Comparison of ENCODE assay signal across 24 cellular contexts in genomic region chr3:171883257-171883892, GRCh38. TPM values are rescaled to one million over a fixed set of nuclear protein-coding genes. Genes with fewer than 3 reads are reported as not detected.
"Had no signal": no experiment of that assay in that cellular context is flagged by ENCODE, and none has a peak within 500 bp of the region (broad histone marks: within the 10 kb centered on the region; RNA-seq: fewer than 3 reads in every experiment).

No MANE protein-coding gene starts in this region.

- H3K4me1 ChIP-seq: prostate gland had no signal

- H3K4me1 Mint-ChIP-seq: activated naive CD8-positive, alpha-beta T cell treated with anti-CD3 and anti-CD28 coated beads for 36 hours; central memory CD8-positive, alpha-beta T cell; memory B cell; stimulated activated naive CD8-positive, alpha-beta T cell treated with anti-CD3 and anti-CD28 coated beads, Interleukin-15, amount 100 ng/mL, for 72 hours had no signal

- H3K36me3 ChIP-seq: brain microvascular endothelial cell, heart left ventricle, left ventricle myocardium inferior, prostate gland, spleen, upper lobe of left lung had no signal

- H3K27ac ChIP-seq: brain microvascular endothelial cell, coronary artery, heart left ventricle, left ventricle myocardium inferior, prostate gland, spleen, upper lobe of left lung had no signal

- H3K4me3 ChIP-seq: coronary artery, heart left ventricle, left ventricle myocardium inferior, prostate gland, spleen, upper lobe of left lung had no signal

- H3K27me3 Mint-ChIP-seq: memory B cell had no signal

- H3K27me3 ChIP-seq: brain microvascular endothelial cell, heart left ventricle, spleen, upper lobe of left lung had no signal

- H3K9me3 Mint-ChIP-seq: activated naive CD8-positive, alpha-beta T cell treated with anti-CD3 and anti-CD28 coated beads for 36 hours; activated T-helper 1 cell treated with anti-CD3 and anti-CD28 coated beads, Interleukin-12 subunit alpha, Interleukin-12 subunit beta, Interleukin-2, Interleukin-4 antibody, amounts not matched to agents 30 ng/mL and 10 ng/mL and 1 ng/mL, durations not matched to agents 14 hours and 24 hours and 36 hours; central memory CD8-positive, alpha-beta T cell; natural killer cell; stimulated activated naive CD8-positive, alpha-beta T cell treated with anti-CD3 and anti-CD28 coated beads, Interleukin-15, amount 100 ng/mL, for 72 hours had no signal

- H3K4me3 Mint-ChIP-seq: activated naive CD8-positive, alpha-beta T cell treated with anti-CD3 and anti-CD28 coated beads for 36 hours; activated T-helper 1 cell treated with anti-CD3 and anti-CD28 coated beads, Interleukin-12 subunit alpha, Interleukin-12 subunit beta, Interleukin-2, Interleukin-4 antibody, amounts not matched to agents 30 ng/mL and 10 ng/mL and 1 ng/mL, durations not matched to agents 14 hours and 24 hours and 36 hours; central memory CD8-positive, alpha-beta T cell; memory B cell; natural killer cell; stimulated activated naive CD8-positive, alpha-beta T cell treated with anti-CD3 and anti-CD28 coated beads, Interleukin-15, amount 100 ng/mL, for 72 hours had no signal

- H3K36me3 Mint-ChIP-seq: activated naive CD8-positive, alpha-beta T cell treated with anti-CD3 and anti-CD28 coated beads for 36 hours; memory B cell; natural killer cell had no signal

- DNase-seq: activated CD4-positive, alpha-beta T cell treated with anti-CD3 and anti-CD28 coated beads, Interleukin-2, amount 50 U/mL, for 1 hour; activated CD4-positive, CD25-positive, alpha-beta regulatory T cell; activated naive CD8-positive, alpha-beta T cell treated with anti-CD3 and anti-CD28 coated beads for 36 hours; amygdala; brain microvascular endothelial cell; foreskin melanocyte; heart left ventricle; left ventricle myocardium inferior; natural killer cell; nucleus accumbens; spleen; stimulated activated naive CD8-positive, alpha-beta T cell treated with anti-CD3 and anti-CD28 coated beads, Interleukin-15, amount 100 ng/mL, for 72 hours; SW 1271; upper lobe of left lung had no signal

- H3K27ac Mint-ChIP-seq: activated naive CD8-positive, alpha-beta T cell treated with anti-CD3 and anti-CD28 coated beads for 36 hours; activated T-helper 1 cell treated with anti-CD3 and anti-CD28 coated beads, Interleukin-12 subunit alpha, Interleukin-12 subunit beta, Interleukin-2, Interleukin-4 antibody, amounts not matched to agents 30 ng/mL and 10 ng/mL and 1 ng/mL, durations not matched to agents 14 hours and 24 hours and 36 hours; memory B cell; natural killer cell; stimulated activated naive CD8-positive, alpha-beta T cell treated with anti-CD3 and anti-CD28 coated beads, Interleukin-15, amount 100 ng/mL, for 72 hours had no signal

- ATAC-seq: heart left ventricle; natural killer cell; sciatic nerve; stimulated activated naive CD8-positive, alpha-beta T cell treated with anti-CD3 and anti-CD28 coated beads, Interleukin-15, amount 100 ng/mL, for 72 hours had no signal

- H3K9me3 ChIP-seq: heart left ventricle, left ventricle myocardium inferior, prostate gland, spleen, upper lobe of left lung had no signal

RNA-seq across cellular contexts. Expression of gene TMEM212, which starts 40.2 kb away (rescaled TPM):
- total RNA-seq: activated CD8-positive, alpha-beta memory T cell treated with anti-CD3 and anti-CD28 coated beads for 36 hours; activated naive CD8-positive, alpha-beta T cell treated with anti-CD3 and anti-CD28 coated beads for 36 hours; activated T-helper 1 cell treated with anti-CD3 and anti-CD28 coated beads, Interleukin-12 subunit alpha, Interleukin-12 subunit beta, Interleukin-2, Interleukin-4 antibody, amounts not matched to agents 30 ng/mL and 10 ng/mL and 1 ng/mL, durations not matched to agents 14 hours and 24 hours and 36 hours; fibroblast of lung; heart left ventricle; left ventricle myocardium inferior; natural killer cell; prostate gland; sciatic nerve; spleen; T-helper 2 cell treated with Interferon-gamma antibody and Interleukin-4, amounts not matched to agents 100 ng/mL and 5 ng/mL, for 36 hours; temporal lobe had no signal
- polyA plus RNA-seq: fibroblast of lung, heart left ventricle, spleen had no signal
